Comparison of ENCODE assay signal across 10 cellular contexts in the genomic region with DNA sequence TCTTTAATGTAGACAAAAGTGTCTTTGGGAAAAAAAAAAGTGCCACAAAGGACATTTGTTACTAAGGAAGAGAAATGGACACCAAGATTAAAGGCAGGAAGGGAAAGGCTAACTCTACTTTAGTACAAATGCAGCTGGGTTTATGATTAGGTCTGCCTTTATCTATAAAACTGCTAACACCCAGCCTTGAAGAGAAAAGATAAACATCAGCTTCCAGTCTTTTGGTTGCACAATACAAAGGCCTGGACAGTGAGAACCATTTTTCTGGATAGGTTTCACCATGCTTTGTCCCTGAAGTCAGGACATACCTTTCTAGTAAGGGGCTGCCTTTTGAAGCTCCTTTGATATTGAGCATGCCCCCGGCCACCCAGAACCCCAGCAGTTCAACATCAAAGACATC. TPM values are rescaled to one million over a fixed set of nuclear protein-coding genes. Genes with fewer than 3 reads are reported as not detected.
"Had no signal": no experiment of that assay in that cellular context is flagged by ENCODE, and none has a peak within 500 bp of the region (broad histone marks: within the 10 kb centered on the region; RNA-seq: fewer than 3 reads in every experiment).

No MANE protein-coding gene starts in this region.

- H3K27ac Mint-ChIP-seq: HFFc6 had no signal

- H3K36me3 ChIP-seq: HAP-1 had no signal

- H3K4me1 ChIP-seq: HAP-1 had no signal

- H3K4me3 Mint-ChIP-seq: HFFc6 had no signal

- H3K27ac ChIP-seq: GM23248, HL-60 had no signal

- H3K4me3 ChIP-seq: GM23248, HAP-1, K562 had no signal

- H3K9ac ChIP-seq: GM23248 had no signal

- ATAC-seq: HCT116, K562 had no signal

- DNase-seq: GM23248, GOT3, H7, HFFc6, IMR-90, KG1 had no signal

- H3K9me3 ChIP-seq: HAP-1 had no signal

RNA-seq across cellular contexts. Expression of a gene that starts 45.1 kb away (rescaled TPM):
- total RNA-seq: H7 had no signal
